In genomic region chr9:137224850-137225694, GRCh38 we compare ENCODE assay signal across 8 cellular contexts. TPM values are rescaled to one million over a fixed set of nuclear protein-coding genes. Genes with fewer than 3 reads are reported as not detected.
DNase-seq lines count a peak whose midpoint lies in the region; ATAC-seq, FAIRE-seq and TF ChIP-seq lines count a peak whose summit lies in the region.

TSS of gene CYSRT1 (plus strand) at chr9:137225174. CDS start at chr9:137225622, 448 bp downstream.

- no peaks in the 10 kb centered on the region for H3K9me3 ChIP-seq in CD8-positive, alpha-beta memory T cell (ENCODE audit: low read length)
- H3K9me3 ChIP-seq in H1 (ENCODE audit: insufficient read depth in 2 of 2, low read depth in 1 of 2, low read length in 1 of 2) (no peaks in the 10 kb centered on the region), neuronal stem cell (replicated peaks in 1 of 2; ENCODE audit: control insufficient read depth in 2 of 2, insufficient read depth in 1 of 2, low read depth in 1 of 2, low read length in 2 of 2) (no peaks in the 10 kb centered on the region)

- no peak within 1 kb of the TSS; the same call in 1 of the 2 replicates for H2AFZ ChIP-seq in H1 (ENCODE audit: low read length)
- H2AFZ ChIP-seq in neuronal stem cell (ENCODE audit: low read length), result peak within 1 kb of the TSS; percentile 94

- no peak for TF ChIP-seq EP300 in H1 (IDR thresholded peaks at IDR 0.05; ENCODE audit: borderline replicate concordance in 1 of 2, low read depth in 2 of 2, low read length in 2 of 2)

- no peak for FAIRE-seq in H1 (lab: Jason Lieb, UNC)

- H3K56ac ChIP-seq in H1 (replicated peaks; ENCODE audit: insufficient read length, low read depth, low read length), result no peak within 1 kb of the TSS

- H3K79me1 ChIP-seq in H1 (ENCODE audit: low read depth, low read length), result no peaks in the 10 kb centered on the region
- peaks cover 6% of the 10 kb centered on the region for H3K79me1 ChIP-seq in neuronal stem cell (ENCODE audit: low read depth, low read length)

- H3K18ac ChIP-seq in H1 (ENCODE audit: extremely low read depth, low read length) (no peak within 1 kb of the TSS), neuronal stem cell (ENCODE audit: low read length) (no peak within 1 kb of the TSS)

- H3K27me3 Mint-ChIP-seq in CD8-positive, alpha-beta memory T cell, result peaks cover 2 to 4% of the 10 kb centered on the region in 2 donors

- H3K14ac ChIP-seq in H1 (ENCODE audit: insufficient read length) (no peak within 1 kb of the TSS), neuronal stem cell (ENCODE audit: low read length) (no peak within 1 kb of the TSS)

- no peak for TF ChIP-seq CTCF in H1 (IDR thresholded peaks at IDR 0.05; ENCODE audit: control extremely low read depth in 1 of 3, insufficient read depth in 1 of 3, low read depth in 1 of 3, low read length in 3 of 3)

- H2BK5ac ChIP-seq in H1 (ENCODE audit: low read depth, low read length) (peak within 1 kb of the TSS; percentile 90; the same call in 1 of the 2 replicates), neuronal stem cell (ENCODE audit: low read length) (no peak within 1 kb of the TSS)

- H3K9ac ChIP-seq in H1 (replicated peaks in 1 of 4; ENCODE audit: extremely low read depth in 1 of 4, low read depth in 3 of 4, low read length in 3 of 4) (no peak within 1 kb of the TSS; a peak in 3 of 7 replicates), neuronal stem cell (ENCODE audit: low read depth, low read length, poor library complexity) (peak within 1 kb of the TSS; percentile 99)

- no peaks in the 10 kb centered on the region for H3K79me2 ChIP-seq in H1 (ENCODE audit: control insufficient read depth in 1 of 2, insufficient read depth in 2 of 2, low read length in 2 of 2)

- peak within 1 kb of the TSS; percentile 81; the same call in 1 of the 2 replicates for H2BK15ac ChIP-seq in H1 (ENCODE audit: low read length)
- H2BK15ac ChIP-seq in neuronal stem cell (ENCODE audit: low read length), result peak within 1 kb of the TSS; percentile 37

- H2BK20ac ChIP-seq in H1 (ENCODE audit: low read length), result no peak within 1 kb of the TSS

- ATAC-seq in HG03565 (IDR thresholded peaks at IDR 0.05; ENCODE audit: unreplicated experiment) (no peak), GM18517 (IDR thresholded peaks at IDR 0.05; ENCODE audit: unreplicated experiment) (no peak)

- H3K4me3 ChIP-seq in CD8-positive, alpha-beta memory T cell (ENCODE audit: low read length), result peak within 1 kb of the TSS; percentile 88
- H3K4me3 ChIP-seq in H1 (ENCODE audit: extremely low read depth in 1 of 4, insufficient read depth in 2 of 4, low read depth in 3 of 4, low read length in 4 of 4) (peak within 1 kb of the TSS; percentile 67 to 92 (median 79)), neuronal stem cell (ENCODE audit: low read length in 2 of 2) (peak within 1 kb of the TSS; percentile 83 to 93)

- no peak within 1 kb of the TSS for H2BK120ac ChIP-seq in H1 (replicated peaks; ENCODE audit: low read depth, low read length)
- H2BK120ac ChIP-seq in neuronal stem cell (ENCODE audit: low read depth, low read length), result no peak within 1 kb of the TSS

- peaks cover 18% of the 10 kb centered on the region; the same call in 1 of the 2 replicates for H3K23me2 ChIP-seq in H1 (ENCODE audit: low read depth, low read length)

- no peak within 1 kb of the TSS for H4K5ac ChIP-seq in H1 (ENCODE audit: insufficient read length, low read depth, low read length)

- H3K4me1 ChIP-seq in CD8-positive, alpha-beta memory T cell (ENCODE audit: insufficient read depth, low read length), result peaks cover 13% of the 10 kb centered on the region
- H3K4me1 ChIP-seq in H1 (replicated peaks in 1 of 4; ENCODE audit: control insufficient read depth in 3 of 4, insufficient read depth in 4 of 4, low read length in 3 of 4) (peaks cover 0 to 24% (median 10%) of the 10 kb centered on the region in 4 experiments; a peak in 5 of 7 replicates), neuronal stem cell (ENCODE audit: control insufficient read depth in 2 of 2, insufficient read depth in 1 of 2, low read depth in 1 of 2, low read length in 2 of 2) (peaks cover 9 to 15% of the 10 kb centered on the region in 2 donors)

- H3K4me3 Mint-ChIP-seq in CD8-positive, alpha-beta memory T cell, result peak within 1 kb of the TSS; percentile 71 to 85 (median 76)

- no peak for DNase-seq in CD8-positive, alpha-beta memory T cell
- DNase-seq in NCI-H2171 (lab: John Stamatoyannopoulos, UW) (peak; percentile 36), H1 (ENCODE audit: low read depth in 1 of 2, low spot score in 2 of 2) (peak in 1 of 2 experiments; percentile 52), neuronal stem cell (ENCODE audit: low spot score) (no peak), NCI-H774 (lab: John Stamatoyannopoulos, UW) (no peak)
- DNase-seq in activated CD4-positive, CD25-positive, alpha-beta regulatory T cell treated with anti-CD3 and anti-CD28 coated beads, Interleukin-2, amount 50 U/mL, for 72 hours, result no peak

- H3K23ac ChIP-seq in H1 (ENCODE audit: insufficient read length), result no peak within 1 kb of the TSS
- peak within 1 kb of the TSS; percentile 35 for H3K23ac ChIP-seq in neuronal stem cell (ENCODE audit: low read depth, low read length, poor library complexity)

- H3K27ac Mint-ChIP-seq in CD8-positive, alpha-beta memory T cell, result peak within 1 kb of the TSS; percentile 51 to 91 (median 81)

- peak within 1 kb of the TSS; percentile 80; the same call in 1 of the 2 replicates for H2BK12ac ChIP-seq in H1 (ENCODE audit: low read depth, low read length)
- H2BK12ac ChIP-seq in neuronal stem cell (ENCODE audit: low read length), result peak within 1 kb of the TSS; percentile 50

- no peaks in the 10 kb centered on the region for H3K36me3 ChIP-seq in CD8-positive, alpha-beta memory T cell (ENCODE audit: insufficient read depth, low read length)
- H3K36me3 ChIP-seq in H1 (ENCODE audit: control insufficient read depth in 2 of 4, insufficient read depth in 4 of 4, low read length in 3 of 4), result no peaks in the 10 kb centered on the region
- no peaks in the 10 kb centered on the region for H3K36me3 ChIP-seq in neuronal stem cell (replicated peaks in 1 of 2; ENCODE audit: control insufficient read depth in 2 of 2, insufficient read depth in 2 of 2, low read length in 2 of 2)

- peaks cover 0 to 1% of the 10 kb centered on the region in 2 experiments for H4K20me1 ChIP-seq in H1 (replicated peaks in 1 of 2; ENCODE audit: control insufficient read depth in 1 of 2, insufficient read depth in 2 of 2, low read length in 2 of 2)

- no peaks in the 10 kb centered on the region for H3K36me3 Mint-ChIP-seq in CD8-positive, alpha-beta memory T cell

- H3K27ac ChIP-seq in CD8-positive, alpha-beta memory T cell (ENCODE audit: low read depth, low read length), result peak within 1 kb of the TSS; percentile 74
- H3K27ac ChIP-seq in H1 (ENCODE audit: low read depth, low read length), result no peak within 1 kb of the TSS
- H3K27ac ChIP-seq in neuronal stem cell (replicated peaks; ENCODE audit: low read length), result no peak within 1 kb of the TSS

- peak within 1 kb of the TSS; percentile 53 for H3K4ac ChIP-seq in H1 (replicated peaks; ENCODE audit: insufficient read length, low read depth, low read length)
- H3K4ac ChIP-seq in neuronal stem cell (ENCODE audit: low read length), result no peak within 1 kb of the TSS

- no peak for TF ChIP-seq RAD21 in H1 (IDR thresholded peaks at IDR 0.05 in 1 of 2, conservative IDR thresholded peaks at IDR 0.05 in 1 of 2; ENCODE audit: low read depth in 2 of 2, low read length in 2 of 2)

- H3K4me1 Mint-ChIP-seq in CD8-positive, alpha-beta memory T cell, result peaks cover 4 to 15% (median 5%) of the 10 kb centered on the region in 3 donors

- POLR2A ChIA-PET in CD8-positive, alpha-beta memory T cell (lab: Charles Lee), result interaction anchor here (2.9 kb wide), 1 partner anchor 96 kb away, joined by 13 read pairs; no protein-coding TSS in a partner anchor
- POLR2A ChIA-PET in H1 (lab: Charles Lee; ENCODE audit: partially characterized antibody), result interaction anchor here (1.2 to 69.9 kb wide), 5 partner anchors 18 to 112 kb away, joined by 3 to 1462 read pairs (median 19); partner anchors contain the start of genes ANAPC2, NDOR1, NELFB and SSNA1

- H3K4me2 ChIP-seq in H1 (ENCODE audit: insufficient read depth in 1 of 2, low read depth in 2 of 2, low read length in 2 of 2) (peak within 1 kb of the TSS; percentile 70 to 77), neuronal stem cell (ENCODE audit: insufficient read depth, low read length, poor library complexity, severe bottlenecking) (peak within 1 kb of the TSS; percentile 89)

- CTCF ChIA-PET in CD8-positive, alpha-beta memory T cell (lab: Charles Lee), result interaction anchor here (1.1 to 4.6 kb wide), 6 partner anchors 10 to 129 kb away, joined by 3 to 30 read pairs (median 11); partner anchors contain the start of genes ANAPC2 and SSNA1
- CTCF ChIA-PET in H1 (lab: Charles Lee; ENCODE audit: partially characterized antibody), result interaction anchor here (0.7 to 20.2 kb wide), 13 partner anchors 12 to 437 kb away, joined by 3 to 204 read pairs (median 5); partner anchors contain the start of genes ANAPC2, SSNA1 and TUBB4B

- H4K91ac ChIP-seq in H1 (replicated peaks; ENCODE audit: insufficient read length, low read length), result peak within 1 kb of the TSS; percentile 91
- no peak within 1 kb of the TSS for H4K91ac ChIP-seq in neuronal stem cell (ENCODE audit: low read depth, low read length, poor library complexity)

- H4K8ac ChIP-seq in H1 (ENCODE audit: extremely low read depth, insufficient read depth, low read length) (peak within 1 kb of the TSS; percentile 82), neuronal stem cell (ENCODE audit: low read depth, low read length) (no peak within 1 kb of the TSS)

- TF ChIP-seq POLR2A in H1 (IDR thresholded peaks at IDR 0.05; ENCODE audit: control extremely low read depth in 1 of 2, low read depth in 2 of 2, low read length in 2 of 2), result no peak

- no peaks in the 10 kb centered on the region for H3K9me3 Mint-ChIP-seq in CD8-positive, alpha-beta memory T cell

- H2AK5ac ChIP-seq in H1 (ENCODE audit: low read depth, low read length) (no peak within 1 kb of the TSS; the same call in 1 of the 2 replicates), neuronal stem cell (ENCODE audit: low read depth, low read length) (no peak within 1 kb of the TSS)

- WGBS in H1 (ENCODE audit: extremely low coverage in 1 of 2, insufficient coverage in 1 of 2, insufficient read length in 1 of 2, insufficient replicate concordance in 2 of 2, low coverage in 1 of 2, low lambda C conversion rate in 2 of 2, missing lambda C conversion rate in 1 of 2), 2 experiments, result 76% methylated on average over 19 of the region's 23 CpGs; no CpG with 5 or more reads in 1 of the 2 experiments
- WGBS in neuronal stem cell (ENCODE audit: extremely low coverage in 2 of 2, insufficient read length in 2 of 2, insufficient replicate concordance in 1 of 2), 2 donors, result no CpG with 5 or more reads among the region's 23 CpGs

- no peaks in the 10 kb centered on the region for H3K27me3 ChIP-seq in CD8-positive, alpha-beta memory T cell (ENCODE audit: insufficient read depth, low read length, poor library complexity, severe bottlenecking)
- H3K27me3 ChIP-seq in H1 (replicated peaks in 1 of 4; ENCODE audit: control insufficient read depth in 3 of 4, extremely low read depth in 1 of 4, insufficient read depth in 3 of 4, low read length in 3 of 4), result no peaks in the 10 kb centered on the region; a peak in 2 of 7 replicates
- H3K27me3 ChIP-seq in neuronal stem cell (ENCODE audit: control insufficient read depth in 3 of 3, insufficient read depth in 3 of 3, low read depth in 1 of 3, low read length in 3 of 3), result peaks cover 2 to 10% (median 3%) of the 10 kb centered on the region in 3 experiments

RNA-seq across cellular contexts. Expression of gene CYSRT1, which starts in this region (rescaled TPM):
- under 1 TPM; 0.58 to 0.66 TPM for total RNA-seq in CD8-positive, alpha-beta memory T cell
- polyA plus RNA-seq in CD8-positive, alpha-beta memory T cell, result 0.32 TPM
- total RNA-seq in H1 (2021; fragmentation: NEBNext Ultra II Directional; extraction: Animal tissue kit (Norgen Biotek cat#: 25700)), result 1.0 and 1.6 TPM in 2 replicates
- 6.5 and 7.6 TPM in 2 replicates for polyA plus RNA-seq in H1 (2011; rRNA removed)
- polyA plus RNA-seq in H1 (2011; cell fraction: cytosol; rRNA removed), result 5.1 TPM
- polyA plus RNA-seq in H1 (2011; cell fraction: nucleus; rRNA removed), result 6.3 TPM
- 1.6 to 3.3 TPM (median 2.5 TPM) in 4 replicates for polyA plus RNA-seq in H1 (2012, experiment 1 of 2)
- 1.6 TPM for polyA plus RNA-seq in H1 (2012, experiment 2 of 2)
- polyA plus RNA-seq in H1 (2013, experiment 1 of 2), result 1.9 TPM
- polyA plus RNA-seq in H1 (2013, experiment 2 of 2), result 1.6 TPM
- polyA minus RNA-seq in H1 (2011; rRNA and poly(A)+ RNA removed), result 0.66 and 1.0 TPM in 2 replicates
- polyA minus RNA-seq in H1 (2011; cell fraction: cytosol; rRNA and poly(A)+ RNA removed), result 3.2 TPM
- 3.0 TPM for polyA minus RNA-seq in H1 (2011; cell fraction: nucleus; rRNA and poly(A)+ RNA removed)
- polyA plus RNA-seq in neuronal stem cell (2013, experiment 1 of 2), result 0.66 TPM
- polyA plus RNA-seq in neuronal stem cell (2013, experiment 2 of 2), result 0.61 TPM
